Comparison of ENCODE assay signal across 31 cellular contexts in genomic region chrX:50798782-50799181, GRCh38. TPM values are rescaled to one million over a fixed set of nuclear protein-coding genes. Genes with fewer than 3 reads are reported as not detected.
DNase-seq lines count a peak whose midpoint lies in the region; ATAC-seq, FAIRE-seq and TF ChIP-seq lines count a peak whose summit lies in the region.
"Had no signal": no experiment of that assay in that cellular context is flagged by ENCODE, and none has a peak within 500 bp of the region (broad histone marks: within the 10 kb centered on the region; RNA-seq: fewer than 3 reads in every experiment).

No MANE protein-coding gene starts in this region.

- intact Hi-C loops in endothelial cell of umbilical vein (cut with micrococcal nuclease): loop anchor here (1.0 to 2.0 kb wide), 2 partner anchors 16 to 30 kb away; partner anchors contain the start of gene SHROOM4
- intact Hi-C loops in left lung (cut with DNase I): no loop called here
- intact Hi-C loops in testis (cut with DNase I; ENCODE audit: low total_unique reads): no loop called here

- peaks cover 75% of the 10 kb centered on the region for H3K4me1 Mint-ChIP-seq in nephron progenitor cell
- peaks cover 38% of the 10 kb centered on the region for H3K4me1 Mint-ChIP-seq in endodermal cell
- H3K4me1 Mint-ChIP-seq: activated T-helper 17 cell treated with anti-CD3 and anti-CD28 coated beads, Interleukin-2, amount 50 U/mL, for 72 hours; brain; stimulated activated effector memory CD8-positive, alpha-beta T cell treated with anti-CD3 and anti-CD28 coated beads, Interleukin-12 subunit alpha, Interleukin-12 subunit beta, amount 100 ng/mL, for 72 hours had no signal

- H3K36me3 ChIP-seq in endothelial cell of umbilical vein (ENCODE audit: control insufficient read depth in 2 of 2, extremely low read depth in 1 of 2, insufficient read depth in 2 of 2, low read length in 2 of 2): no peaks in the 10 kb centered on the region
- H3K36me3 ChIP-seq in left lung: no peaks in the 10 kb centered on the region
- no peaks in the 10 kb centered on the region for H3K36me3 ChIP-seq in testis (ENCODE audit: low read depth, missing control alignments)
- no peaks in the 10 kb centered on the region for H3K36me3 ChIP-seq in endodermal cell (ENCODE audit: control insufficient read depth, insufficient read depth, low read length)
- H3K36me3 ChIP-seq: HAP-1, upper lobe of right lung had no signal

- no peak overlapping the region for H2AFZ ChIP-seq in endothelial cell of umbilical vein (ENCODE audit: low read depth, low read length)
- H2AFZ ChIP-seq: PC-9 had no signal

- ATAC-seq in left lung (no peak), HG03442 (IDR thresholded peaks at IDR 0.05; ENCODE audit: unreplicated experiment) (no peak)
- ATAC-seq: activated CD8-positive, alpha-beta T cell treated with anti-CD3 and anti-CD28 coated beads for 36 hours; activated T-helper 17 cell treated with anti-CD3 and anti-CD28 coated beads, Interleukin-2, amount 50 U/mL, for 72 hours; stimulated activated effector memory CD8-positive, alpha-beta T cell treated with anti-CD3 and anti-CD28 coated beads, Interleukin-12 subunit alpha, Interleukin-12 subunit beta, amount 100 ng/mL, for 72 hours had no signal

- H3K9me3 Mint-ChIP-seq in nephron progenitor cell (peaks cover 20% of the 10 kb centered on the region), endodermal cell (peaks cover 31% of the 10 kb centered on the region)
- H3K9me3 Mint-ChIP-seq: activated CD8-positive, alpha-beta T cell treated with anti-CD3 and anti-CD28 coated beads for 36 hours; activated T-helper 17 cell treated with anti-CD3 and anti-CD28 coated beads, Interleukin-2, amount 50 U/mL, for 72 hours; brain; stimulated activated effector memory CD8-positive, alpha-beta T cell treated with anti-CD3 and anti-CD28 coated beads, Interleukin-12 subunit alpha, Interleukin-12 subunit beta, amount 100 ng/mL, for 72 hours had no signal

- FAIRE-seq in endothelial cell of umbilical vein (lab: Jason Lieb, UNC): no peak
- FAIRE-seq: islet of Langerhans had no signal

- no TSS peak for BruUV-seq in endothelial cell of umbilical vein (replicated peaks; lab: Mats Ljungman, UMichigan)

- WGBS in testis, 2 donors: 84 to 90% methylated on average over 4 of the region's 4 CpGs
- 88% methylated on average over 4 of the region's 4 CpGs; no CpG with 5 or more reads in 1 of the 2 experiments for WGBS in endodermal cell (ENCODE audit: insufficient coverage in 1 of 2, insufficient read length in 1 of 2), 2 experiments

- H3K4me2 ChIP-seq in endothelial cell of umbilical vein (ENCODE audit: insufficient read depth, low read length): peak overlapping the region; percentile 60
- H3K4me2 ChIP-seq: PC-9 had no signal

- H3K36me3 Mint-ChIP-seq in nephron progenitor cell (ENCODE audit: low read depth) (peaks cover 9% of the 10 kb centered on the region), endodermal cell (ENCODE audit: low read depth) (peaks cover 5% of the 10 kb centered on the region)
- H3K36me3 Mint-ChIP-seq: brain; stimulated activated effector memory CD8-positive, alpha-beta T cell treated with anti-CD3 and anti-CD28 coated beads, Interleukin-12 subunit alpha, Interleukin-12 subunit beta, amount 100 ng/mL, for 72 hours had no signal

- H3K27ac ChIP-seq in endothelial cell of umbilical vein (ENCODE audit: insufficient read depth, low read depth, low read length) (peak overlapping the region; percentile 88), left lung (peak overlapping the region; percentile 33 to 50), testis (no peak overlapping the region), endodermal cell (ENCODE audit: low read depth, low read length) (no peak overlapping the region)
- H3K27ac ChIP-seq: C4-2B, PC-9 had no signal

- DNase-seq in ACHN: peak; percentile 29
- DNase-seq in endothelial cell of umbilical vein (ENCODE audit: low read depth, low spot score): peak; percentile 5
- no peak for DNase-seq in left lung
- no peak for DNase-seq in nephron progenitor cell
- no peak for DNase-seq in testis
- no peak for DNase-seq in endodermal cell
- no peak for DNase-seq in NCI-H1694 (lab: John Stamatoyannopoulos, UW)
- DNase-seq: 8988T; activated CD4-positive, alpha-beta T cell treated with anti-CD3 and anti-CD28 coated beads for 1 hour; activated CD8-positive, alpha-beta memory T cell treated with anti-CD3 and anti-CD28 coated beads, Interleukin-2, amount 50 U/mL, for 48 hours; activated CD8-positive, alpha-beta T cell treated with anti-CD3 and anti-CD28 coated beads for 36 hours; activated naive CD4-positive, alpha-beta T cell treated with anti-CD3 and anti-CD28 coated beads, Interleukin-2, amount 50 U/mL, for 16 hours; Calu3; DND-41; Karpas-422; NCI-H1436; NCI-H2081 treated with DMSO at 0.1 percent for 48 hours; NCI-H2227 treated with DMSO at 0.1 percent for 48 hours; NCI-H69; PC-9; Right ventricle myocardium superior; T-helper 2 cell; upper lobe of right lung had no signal

- H3K27me3 Mint-ChIP-seq in nephron progenitor cell (ENCODE audit: low read depth, poor library complexity) (peaks cover 3% of the 10 kb centered on the region), endodermal cell (ENCODE audit: insufficient read depth) (no peaks in the 10 kb centered on the region)
- H3K27me3 Mint-ChIP-seq: activated CD8-positive, alpha-beta T cell treated with anti-CD3 and anti-CD28 coated beads for 36 hours; brain had no signal

- H3K9me1 ChIP-seq in endothelial cell of umbilical vein (replicated peaks; ENCODE audit: control insufficient read depth, extremely low read depth, insufficient read depth, low read length): no peaks in the 10 kb centered on the region

- dilution Hi-C loops in endothelial cell of umbilical vein (cut with MboI; ENCODE audit: extremely low pct_ligation_motif_present, low sequenced_read_pairs): no loop called here

- H3K27ac Mint-ChIP-seq in nephron progenitor cell: peak overlapping the region; percentile 89
- H3K27ac Mint-ChIP-seq in endodermal cell: no peak overlapping the region
- H3K27ac Mint-ChIP-seq: activated CD8-positive, alpha-beta T cell treated with anti-CD3 and anti-CD28 coated beads for 36 hours; activated T-helper 17 cell treated with anti-CD3 and anti-CD28 coated beads, Interleukin-2, amount 50 U/mL, for 72 hours; stimulated activated effector memory CD8-positive, alpha-beta T cell treated with anti-CD3 and anti-CD28 coated beads, Interleukin-12 subunit alpha, Interleukin-12 subunit beta, amount 100 ng/mL, for 72 hours had no signal

- H3K9ac ChIP-seq in endothelial cell of umbilical vein (replicated peaks; ENCODE audit: extremely low read depth, insufficient read depth, low read length) (no peak overlapping the region), endodermal cell (ENCODE audit: extremely low read depth, low read length, poor library complexity, severe bottlenecking) (no peak overlapping the region)

- H3K4me3 ChIP-seq in endothelial cell of umbilical vein (replicated peaks in 1 of 3; ENCODE audit: insufficient read depth in 1 of 3, low read depth in 1 of 3, low read length in 3 of 3): no peak overlapping the region
- H3K4me3 ChIP-seq in left lung: no peak overlapping the region
- no peak overlapping the region for H3K4me3 ChIP-seq in testis
- no peak overlapping the region for H3K4me3 ChIP-seq in endodermal cell (ENCODE audit: low read length)
- H3K4me3 ChIP-seq: HAP-1, lung, PC-9, upper lobe of right lung had no signal

- H3K4me1 ChIP-seq in endothelial cell of umbilical vein (ENCODE audit: control insufficient read depth, extremely low read depth, insufficient read depth, low read length) (peaks cover 17% of the 10 kb centered on the region), left lung (peaks cover 0 to 10% of the 10 kb centered on the region in 2 donors), testis (no peaks in the 10 kb centered on the region), endodermal cell (ENCODE audit: control insufficient read depth, insufficient read depth, low read length) (peaks cover 3% of the 10 kb centered on the region)
- H3K4me1 ChIP-seq: upper lobe of right lung had no signal

- POLR2A ChIA-PET in endothelial cell of umbilical vein (lab: Charles Lee): interaction anchor here (1.1 kb wide), 1 partner anchor 15 kb away, joined by 5 read pairs; the partner anchor contains the start of gene SHROOM4

- CTCF ChIA-PET in endothelial cell of umbilical vein (lab: Charles Lee): interaction anchor here (0.9 to 1.4 kb wide), 3 partner anchors 14 to 50 kb away, joined by 3 read pairs; no protein-coding TSS in a partner anchor

- in situ Hi-C loops in ACHN (cut with HindIII; ENCODE audit: low pct_ligation_motif_present, low pct_unique_long_range_greater_than_20kb, low sequenced_read_pairs): no loop called here

- no peak overlapping the region for H3K4me3 Mint-ChIP-seq in nephron progenitor cell
- no peak overlapping the region for H3K4me3 Mint-ChIP-seq in endodermal cell
- H3K4me3 Mint-ChIP-seq: activated CD8-positive, alpha-beta T cell treated with anti-CD3 and anti-CD28 coated beads for 36 hours; activated T-helper 17 cell treated with anti-CD3 and anti-CD28 coated beads, Interleukin-2, amount 50 U/mL, for 72 hours; brain; stimulated activated effector memory CD8-positive, alpha-beta T cell treated with anti-CD3 and anti-CD28 coated beads, Interleukin-12 subunit alpha, Interleukin-12 subunit beta, amount 100 ng/mL, for 72 hours had no signal

- TF ChIP-seq CTCF in endothelial cell of umbilical vein (IDR thresholded peaks at IDR 0.05; ENCODE audit: extremely low read depth in 1 of 2, insufficient read depth in 1 of 2, low read depth in 1 of 2, low read length in 2 of 2) (no peak), left lung (IDR thresholded peaks at IDR 0.05) (no peak), nephron progenitor cell (IDR thresholded peaks at IDR 0.05) (no peak), testis (IDR thresholded peaks at IDR 0.05) (no peak), endodermal cell (conservative IDR thresholded peaks at IDR 0.05) (no peak)

- TF ChIP-seq POLR2A in endothelial cell of umbilical vein (IDR thresholded peaks at IDR 0.05; ENCODE audit: low read depth, low read length) (no peak), testis (IDR thresholded peaks at IDR 0.05) (no peak)

- peaks cover 26% of the 10 kb centered on the region for H3K79me2 ChIP-seq in endothelial cell of umbilical vein (ENCODE audit: control insufficient read depth, insufficient read depth, low read length)

- H3K27me3 ChIP-seq in endothelial cell of umbilical vein (ENCODE audit: control insufficient read depth in 2 of 2, insufficient read depth in 2 of 2, low read length in 2 of 2) (no peaks in the 10 kb centered on the region), left lung (peaks cover 0 to 4% of the 10 kb centered on the region in 2 donors), testis (no peaks in the 10 kb centered on the region), endodermal cell (ENCODE audit: control insufficient read depth, insufficient read depth, low read length, poor library complexity, severe bottlenecking) (no peaks in the 10 kb centered on the region)
- H3K27me3 ChIP-seq: upper lobe of right lung had no signal

- H3K9me3 ChIP-seq in endothelial cell of umbilical vein (replicated peaks; ENCODE audit: control insufficient read depth, insufficient read depth, low read length) (no peaks in the 10 kb centered on the region), left lung (no peaks in the 10 kb centered on the region), testis (no peaks in the 10 kb centered on the region), endodermal cell (ENCODE audit: control insufficient read depth, low read length) (no peaks in the 10 kb centered on the region)
- H3K9me3 ChIP-seq: HAP-1, upper lobe of right lung had no signal

- H4K20me1 ChIP-seq in endothelial cell of umbilical vein (replicated peaks; ENCODE audit: control insufficient read depth, extremely low read depth, insufficient read depth, low read length): no peaks in the 10 kb centered on the region

RNA-seq across cellular contexts. Expression of gene SHROOM4, which starts 15.2 kb away (rescaled TPM):
- 57.5 and 58.7 TPM in 2 replicates for total RNA-seq in endothelial cell of umbilical vein
- 29.7 and 29.8 TPM in 2 replicates for polyA plus RNA-seq in endothelial cell of umbilical vein
- 25.0 and 28.6 TPM in 2 replicates for polyA plus RNA-seq in endothelial cell of umbilical vein (2011; cell fraction: cytosol; rRNA removed)
- polyA plus RNA-seq in endothelial cell of umbilical vein (2011; cell fraction: nucleus; rRNA removed): 68.3 and 70.6 TPM in 2 replicates
- 22.9 and 24.3 TPM in 2 replicates for polyA plus RNA-seq in endothelial cell of umbilical vein (2012)
- 102 and 110 TPM in 2 replicates for polyA minus RNA-seq in endothelial cell of umbilical vein
- not detected for polyA minus RNA-seq in endothelial cell of umbilical vein (2011; cell fraction: cytosol; rRNA and poly(A)+ RNA removed)
- 66.5 and 84.4 TPM in 2 replicates for polyA minus RNA-seq in endothelial cell of umbilical vein (2011; cell fraction: nucleus; rRNA and poly(A)+ RNA removed)
- total RNA-seq in left lung: 10 to 100 TPM; 23.0 to 39.1 TPM
- total RNA-seq in testis: 1 to 10 TPM; 4.6 to 6.5 TPM
- polyA plus RNA-seq in testis (ENCODE audit: insufficient read depth, low read depth, low replicate concordance): 1.9 TPM
- 10 to 100 TPM; 17.7 to 20.5 TPM for total RNA-seq in endodermal cell
- 4.5 TPM for polyA plus RNA-seq in endodermal cell (2013, experiment 1 of 2)
- 5.6 TPM for polyA plus RNA-seq in endodermal cell (2013, experiment 2 of 2)
- total RNA-seq: activated CD8-positive, alpha-beta T cell treated with anti-CD3 and anti-CD28 coated beads for 36 hours; activated T-helper 17 cell treated with anti-CD3 and anti-CD28 coated beads, Interleukin-2, amount 50 U/mL, for 72 hours had no signal

Comparison
In these comparisons a context has a peak if more than half of its experiments do, and no peak if none do; other contexts are left out.
1. DNase-seq: peak in ACHN (single experiment) and endothelial cell of umbilical vein (single experiment); none in left lung (0 of 2), nephron progenitor cell (single experiment), testis (single experiment), endodermal cell (single experiment) and NCI-H1694 (single experiment).
2. H3K27ac ChIP-seq: peak in endothelial cell of umbilical vein (single experiment) and left lung (2 of 2); none in testis (0 of 2) and endodermal cell (single experiment).